25 cellular contexts compared by ENCODE assay signal in the genomic region with DNA sequence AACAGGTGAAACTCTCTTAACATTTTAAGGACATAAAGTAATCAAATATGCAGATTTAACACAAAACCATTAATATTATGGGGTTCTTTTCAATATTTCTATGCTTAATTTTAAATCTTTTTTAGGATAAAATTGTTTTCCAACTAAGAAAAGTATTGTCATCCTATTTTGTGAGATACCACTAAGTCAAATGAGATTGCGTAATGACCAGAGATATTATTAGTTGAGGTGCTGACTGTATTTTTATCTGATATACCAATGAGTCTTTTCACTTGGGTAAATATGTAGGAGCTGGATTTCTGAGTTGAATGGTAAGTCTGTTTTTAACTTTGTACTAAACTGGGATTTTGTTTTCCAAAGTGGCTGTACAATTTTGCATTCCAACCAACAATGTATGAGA. TPM values are rescaled to one million over a fixed set of nuclear protein-coding genes. Genes with fewer than 3 reads are reported as not detected.
DNase-seq lines count a peak whose midpoint lies in the region; ATAC-seq, FAIRE-seq and TF ChIP-seq lines count a peak whose summit lies in the region.
"Had no signal": no experiment of that assay in that cellular context is flagged by ENCODE, and none has a peak within 500 bp of the region (broad histone marks: within the 10 kb centered on the region; RNA-seq: fewer than 3 reads in every experiment).

No MANE protein-coding gene starts in this region.

- CTCF ChIA-PET in HepG2 (lab: Yijun Ruan, JAX; ENCODE audit: low intra/inter-chr PET ratio, low total read pairs): no interaction called here
- CTCF ChIA-PET in H1 (lab: Charles Lee; ENCODE audit: partially characterized antibody): interaction anchor here (1.8 kb wide), 1 partner anchor 14 kb away, joined by 5 read pairs; no protein-coding TSS in a partner anchor

- peaks cover 11% of the 10 kb centered on the region; the same call in 1 of the 2 replicates for H3K4me1 ChIP-seq in HepG2 (ENCODE audit: insufficient read depth, low read length)
- H3K4me1 ChIP-seq in right lobe of liver: no peaks in the 10 kb centered on the region
- peaks cover 0 to 13% (median 7%) of the 10 kb centered on the region in 4 experiments; a peak in 6 of 7 replicates for H3K4me1 ChIP-seq in H1 (replicated peaks in 1 of 4; ENCODE audit: control insufficient read depth in 3 of 4, insufficient read depth in 4 of 4, low read length in 3 of 4)
- H3K4me1 ChIP-seq: BE2C, BLaER1 had no signal

- intact Hi-C loops in HepG2 (cut with micrococcal nuclease; ENCODE audit: unreplicated experiment) (no loop called here), right lobe of liver (cut with DNase I) (no loop called here)

- no peaks in the 10 kb centered on the region for H3K79me2 ChIP-seq in HepG2 (ENCODE audit: insufficient read depth, low read length)
- H3K79me2 ChIP-seq in H1 (ENCODE audit: control insufficient read depth in 1 of 2, insufficient read depth in 2 of 2, low read length in 2 of 2): no peaks in the 10 kb centered on the region

- H3K27me3 ChIP-seq in HepG2 (ENCODE audit: control insufficient read depth in 1 of 2, insufficient read depth in 2 of 2, low read length in 2 of 2): no peaks in the 10 kb centered on the region
- no peaks in the 10 kb centered on the region for H3K27me3 ChIP-seq in right lobe of liver
- H3K27me3 ChIP-seq in H1 (replicated peaks in 1 of 4; ENCODE audit: control insufficient read depth in 3 of 4, extremely low read depth in 1 of 4, insufficient read depth in 3 of 4, low read length in 3 of 4): no peaks in the 10 kb centered on the region; a peak in 1 of 7 replicates
- H3K27me3 ChIP-seq: BE2C, BLaER1 had no signal

- H3K4me3 ChIP-seq in HepG2 (replicated peaks in 1 of 3; ENCODE audit: insufficient read depth in 1 of 3, low read depth in 2 of 3, low read length in 3 of 3): no peak overlapping the region
- no peak overlapping the region for H3K4me3 ChIP-seq in right lobe of liver
- no peak overlapping the region for H3K4me3 ChIP-seq in H1 (ENCODE audit: extremely low read depth in 1 of 4, insufficient read depth in 2 of 4, low read depth in 3 of 4, low read length in 4 of 4)
- H3K4me3 ChIP-seq: BLaER1, GM12878 had no signal

- no peak overlapping the region for H2BK120ac ChIP-seq in H1 (replicated peaks; ENCODE audit: low read depth, low read length)

- H2BK15ac ChIP-seq in H1 (ENCODE audit: low read length): no peak overlapping the region

- no TSS peak for BruUV-seq in HepG2 (replicated peaks; lab: Mats Ljungman, UMichigan)

- no peaks in the 10 kb centered on the region for H3K23me2 ChIP-seq in H1 (ENCODE audit: low read depth, low read length)

- DNase-seq in HepG2 (ENCODE audit: low spot score): no peak
- no peak for DNase-seq in right lobe of liver
- DNase-seq in H1 (ENCODE audit: low read depth in 1 of 2, low spot score in 2 of 2): no peak
- DNase-seq in frontal cortex (ENCODE audit: low spot score in 2 of 2): no peak
- no peak for DNase-seq in MV-4-11 (lab: John Stamatoyannopoulos, UW)
- DNase-seq: ACHN; BE2C; C1 segment of cervical spinal cord; CD4-positive, alpha-beta memory T cell; CD4-positive, CD25-positive, alpha-beta regulatory T cell; CD8-positive, alpha-beta memory T cell; COR-L47; DMS 273 treated with DMSO at 0.1 percent for 48 hours; DMS153; DMS53; DMS79; DND-41; EL; GDM1 had no signal

- H3K4me2 ChIP-seq in HepG2 (ENCODE audit: low read depth, low read length): no peak overlapping the region
- H3K4me2 ChIP-seq in H1 (ENCODE audit: insufficient read depth in 1 of 2, low read depth in 2 of 2, low read length in 2 of 2): no peak overlapping the region
- H3K4me2 ChIP-seq: BLaER1 had no signal

- H4K20me1 ChIP-seq in HepG2 (ENCODE audit: insufficient read depth, low read length) (no peaks in the 10 kb centered on the region), H1 (replicated peaks in 1 of 2; ENCODE audit: control insufficient read depth in 1 of 2, insufficient read depth in 2 of 2, low read length in 2 of 2) (no peaks in the 10 kb centered on the region)
- H4K20me1 ChIP-seq: BLaER1 had no signal

- TF ChIP-seq POLR2A in HepG2 (IDR thresholded peaks at IDR 0.05; ENCODE audit: insufficient read depth in 1 of 2, low read depth in 2 of 2, low read length in 2 of 2) (no peak), right lobe of liver (IDR thresholded peaks at IDR 0.05) (no peak), H1 (IDR thresholded peaks at IDR 0.05; ENCODE audit: control extremely low read depth in 1 of 2, low read depth in 2 of 2, low read length in 2 of 2) (no peak)

- H3K4ac ChIP-seq in H1 (replicated peaks; ENCODE audit: insufficient read length, low read depth, low read length): no peak overlapping the region

- TF ChIP-seq CTCF in HepG2 (CRISPR knock-in tag; IDR thresholded peaks at IDR 0.05): no peak
- no peak for TF ChIP-seq CTCF in right lobe of liver (IDR thresholded peaks at IDR 0.05)
- no peak for TF ChIP-seq CTCF in H1 (IDR thresholded peaks at IDR 0.05; ENCODE audit: control extremely low read depth in 1 of 3, insufficient read depth in 1 of 3, low read depth in 1 of 3, low read length in 3 of 3)

- no peak overlapping the region for H3K9ac ChIP-seq in HepG2 (ENCODE audit: insufficient read depth, low read depth, low read length)
- H3K9ac ChIP-seq in H1 (replicated peaks in 1 of 4; ENCODE audit: extremely low read depth in 1 of 4, low read depth in 3 of 4, low read length in 3 of 4): no peak overlapping the region
- H3K9ac ChIP-seq: BLaER1 had no signal

- no peak overlapping the region for H2BK12ac ChIP-seq in H1 (ENCODE audit: low read depth, low read length)

- no peak overlapping the region for H2BK20ac ChIP-seq in H1 (ENCODE audit: low read length)

- WGBS in HepG2 (ENCODE audit: low lambda C conversion rate): 97% methylated on average over 1 of the region's 1 CpG
- 94% methylated on average over 1 of the region's 1 CpG for WGBS in right lobe of liver (ENCODE audit: insufficient coverage, low coverage, low lambda C conversion rate, missing lambda C conversion rate)
- WGBS in H1 (ENCODE audit: extremely low coverage in 1 of 2, insufficient coverage in 1 of 2, insufficient read length in 1 of 2, insufficient replicate concordance in 2 of 2, low coverage in 1 of 2, low lambda C conversion rate in 2 of 2, missing lambda C conversion rate in 1 of 2), 2 experiments: 97% methylated on average over 1 of the region's 1 CpG; no CpG with 5 or more reads in 1 of the 2 experiments

- no peak overlapping the region for H2AFZ ChIP-seq in HepG2 (ENCODE audit: low read length)
- H2AFZ ChIP-seq in H1 (ENCODE audit: low read length): no peak overlapping the region

- H4K8ac ChIP-seq in H1 (ENCODE audit: extremely low read depth, insufficient read depth, low read length): no peak overlapping the region

- H4K5ac ChIP-seq in H1 (ENCODE audit: insufficient read length, low read depth, low read length): no peak overlapping the region

- TF ChIP-seq EP300 in HepG2 (IDR thresholded peaks at IDR 0.05; ENCODE audit: low read depth in 2 of 2, low read length in 2 of 2): no peak
- TF ChIP-seq EP300 in HepG2 (CRISPR knock-in tag; IDR thresholded peaks at IDR 0.05; ENCODE audit: borderline replicate concordance): no peak
- no peak for TF ChIP-seq EP300 in Ishikawa (IDR thresholded peaks at IDR 0.05; ENCODE audit: borderline replicate concordance)
- TF ChIP-seq EP300 in H1 (IDR thresholded peaks at IDR 0.05; ENCODE audit: borderline replicate concordance in 1 of 2, low read depth in 2 of 2, low read length in 2 of 2): no peak

- H3K23ac ChIP-seq in H1 (ENCODE audit: insufficient read length): no peak overlapping the region

- H3K9me3 ChIP-seq in HepG2 (ENCODE audit: low read length): no peaks in the 10 kb centered on the region; the same call in 1 of the 2 replicates
- H3K9me3 ChIP-seq in right lobe of liver: no peaks in the 10 kb centered on the region
- H3K9me3 ChIP-seq in H1 (ENCODE audit: insufficient read depth in 2 of 2, low read depth in 1 of 2, low read length in 1 of 2): peaks cover 0 to 9% of the 10 kb centered on the region in 2 experiments; a peak in 1 of 4 replicates
- H3K9me3 ChIP-seq: BE2C, BLaER1 had no signal

- H4K91ac ChIP-seq in H1 (replicated peaks; ENCODE audit: insufficient read length, low read length): no peak overlapping the region

- no peak for TF ChIP-seq RAD21 in HepG2 (CRISPR knock-in tag; IDR thresholded peaks at IDR 0.05)
- TF ChIP-seq RAD21 in Ishikawa (IDR thresholded peaks at IDR 0.05; ENCODE audit: low read depth): no peak
- TF ChIP-seq RAD21 in H1 (IDR thresholded peaks at IDR 0.05 in 1 of 2, conservative IDR thresholded peaks at IDR 0.05 in 1 of 2; ENCODE audit: low read depth in 2 of 2, low read length in 2 of 2): no peak

- no peak overlapping the region for H2AK5ac ChIP-seq in H1 (ENCODE audit: low read depth, low read length)

- no peak overlapping the region for H3K14ac ChIP-seq in H1 (ENCODE audit: insufficient read length)

- H2BK5ac ChIP-seq in H1 (ENCODE audit: low read depth, low read length): no peak overlapping the region

- no peak overlapping the region for H3K56ac ChIP-seq in H1 (replicated peaks; ENCODE audit: insufficient read length, low read depth, low read length)

- H3K79me1 ChIP-seq in H1 (ENCODE audit: low read depth, low read length): no peaks in the 10 kb centered on the region

- in situ Hi-C loops in HepG2 (cut with HindIII; ENCODE audit: extremely low pct_ligation_motif_present, low pct_unique_long_range_greater_than_20kb): loop anchor here (25.0 kb wide), 1 partner anchor 241 kb away; no protein-coding TSS in a partner anchor

- POLR2A ChIA-PET in HepG2 (lab: Yijun Ruan, JAX) (no interaction called here), H1 (lab: Charles Lee; ENCODE audit: partially characterized antibody) (interaction anchor here (1.2 kb wide), 1 partner anchor 9 kb away, joined by 3 read pairs; no protein-coding TSS in a partner anchor)

- no peak overlapping the region for H3K18ac ChIP-seq in H1 (ENCODE audit: extremely low read depth, low read length)

- H3K27ac ChIP-seq in HepG2 (ENCODE audit: extremely low read length, insufficient read depth, low read length) (no peak overlapping the region), right lobe of liver (no peak overlapping the region), H1 (ENCODE audit: low read depth, low read length) (no peak overlapping the region)
- H3K27ac ChIP-seq: 22Rv1, BLaER1 had no signal

- FAIRE-seq in HepG2 (lab: Jason Lieb, UNC) (no peak), H1 (lab: Jason Lieb, UNC) (no peak), frontal cortex (lab: Jason Lieb, UNC) (no peak)
- FAIRE-seq: GM12878, GM12892, GM18507 had no signal

- no peak for ATAC-seq in HepG2
- no peak for ATAC-seq in right lobe of liver
- ATAC-seq: GM12878 had no signal

- H3K36me3 ChIP-seq in HepG2 (replicated peaks in 1 of 2; ENCODE audit: control insufficient read depth in 1 of 2, insufficient read depth in 2 of 2, low read length in 2 of 2) (no peaks in the 10 kb centered on the region), right lobe of liver (no peaks in the 10 kb centered on the region), H1 (ENCODE audit: control insufficient read depth in 2 of 4, insufficient read depth in 4 of 4, low read length in 3 of 4) (no peaks in the 10 kb centered on the region; a peak in 1 of 8 replicates)
- H3K36me3 ChIP-seq: BE2C, BLaER1 had no signal

RNA-seq across cellular contexts. Expression of gene LEPR, which starts 25.4 kb away (rescaled TPM):
- total RNA-seq in HepG2 (2016; rRNA removed; fragmentation: Illumina TruSeq; extraction: Trizol): 0.60 and 0.73 TPM in 2 replicates
- total RNA-seq in HepG2 (2016; cell fraction: cytosol; rRNA removed; fragmentation: Illumina TruSeq; extraction: Trizol; ENCODE audit: low read depth): 0.10 and 0.18 TPM in 2 replicates
- total RNA-seq in HepG2 (2016; cell fraction: insoluble cytoplasmic fraction; rRNA removed; fragmentation: Illumina TruSeq; extraction: Trizol): 0.58 and 0.67 TPM in 2 replicates
- total RNA-seq in HepG2 (2016; cell fraction: membrane; rRNA removed; fragmentation: Illumina TruSeq; extraction: Trizol): 0.55 and 0.65 TPM in 2 replicates
- 0.69 and 0.87 TPM in 2 replicates for total RNA-seq in HepG2 (2016; cell fraction: nucleus; rRNA removed; fragmentation: Illumina TruSeq; extraction: Trizol)
- polyA plus RNA-seq in HepG2 (2011; rRNA removed): 1.4 and 1.7 TPM in 2 replicates
- polyA plus RNA-seq in HepG2 (2011; cell fraction: cytosol; rRNA removed): 0.64 and 1.4 TPM in 2 replicates
- polyA plus RNA-seq in HepG2 (2011; cell fraction: nucleus; rRNA removed): 0.84 and 0.88 TPM in 2 replicates
- polyA plus RNA-seq in HepG2 (2012): 2.7 and 5.9 TPM in 2 replicates
- polyA plus RNA-seq in HepG2 (2016; cell fraction: cytosol; fragmentation: Illumina TruSeq; extraction: Trizol; ENCODE audit: low read depth): 0.03 and 0.14 TPM in 2 replicates
- polyA plus RNA-seq in HepG2 (2016; cell fraction: insoluble cytoplasmic fraction; fragmentation: Illumina TruSeq; extraction: Trizol; ENCODE audit: low read depth): 0.44 and 0.52 TPM in 2 replicates
- polyA plus RNA-seq in HepG2 (2016; cell fraction: membrane; fragmentation: Illumina TruSeq; extraction: Trizol; ENCODE audit: low read depth): 0.10 and 0.26 TPM in 2 replicates
- 0.57 and 0.77 TPM in 2 replicates for polyA plus RNA-seq in HepG2 (2016; cell fraction: nucleus; fragmentation: Illumina TruSeq; extraction: Trizol; ENCODE audit: insufficient read depth, low read depth)
- 1.5 and 2.3 TPM in 2 replicates for polyA minus RNA-seq in HepG2 (2011; rRNA and poly(A)+ RNA removed; ENCODE audit: low replicate concordance)
- polyA minus RNA-seq in HepG2 (2011; cell fraction: cytosol; rRNA and poly(A)+ RNA removed): 1.7 and 3.1 TPM in 2 replicates
- 2.6 TPM in 2 replicates for polyA minus RNA-seq in HepG2 (2011; cell fraction: nucleus; rRNA and poly(A)+ RNA removed)
- 100 to 1,000 TPM in 2 of 6 experiments, 10 to 100 TPM in 4; 26.8 to 264 (median 57.1) TPM for total RNA-seq in right lobe of liver
- 2.8 and 3.9 TPM in 2 replicates for total RNA-seq in H1 (2021; fragmentation: NEBNext Ultra II Directional; extraction: Animal tissue kit (Norgen Biotek cat#: 25700))
- 1.1 and 1.3 TPM in 2 replicates for polyA plus RNA-seq in H1 (2011; rRNA removed)
- 1.6 TPM for polyA plus RNA-seq in H1 (2011; cell fraction: cytosol; rRNA removed)
- polyA plus RNA-seq in H1 (2011; cell fraction: nucleus; rRNA removed): 1.4 TPM
- polyA plus RNA-seq in H1 (2012, experiment 1 of 2): 1.0 to 1.5 TPM (median 1.4 TPM) in 4 replicates
- polyA plus RNA-seq in H1 (2012, experiment 2 of 2): 0.14 TPM
- polyA plus RNA-seq in H1 (2013, experiment 1 of 2): 2.8 TPM
- polyA plus RNA-seq in H1 (2013, experiment 2 of 2): 2.9 TPM
- polyA minus RNA-seq in H1 (2011; rRNA and poly(A)+ RNA removed): 4.4 and 8.9 TPM in 2 replicates
- 2.2 TPM for polyA minus RNA-seq in H1 (2011; cell fraction: cytosol; rRNA and poly(A)+ RNA removed)
- polyA minus RNA-seq in H1 (2011; cell fraction: nucleus; rRNA and poly(A)+ RNA removed): 4.5 TPM
- total RNA-seq in frontal cortex: 9.8 TPM

RNA-seq across cellular contexts. Expression of gene LEPROT, which starts 25.4 kb away (rescaled TPM):
- total RNA-seq in HepG2 (2016; rRNA removed; fragmentation: Illumina TruSeq; extraction: Trizol): 29.0 and 36.8 TPM in 2 replicates
- 5.8 and 7.3 TPM in 2 replicates for total RNA-seq in HepG2 (2016; cell fraction: cytosol; rRNA removed; fragmentation: Illumina TruSeq; extraction: Trizol; ENCODE audit: low read depth)
- total RNA-seq in HepG2 (2016; cell fraction: insoluble cytoplasmic fraction; rRNA removed; fragmentation: Illumina TruSeq; extraction: Trizol): 34.8 and 35.1 TPM in 2 replicates
- 16.0 and 17.4 TPM in 2 replicates for total RNA-seq in HepG2 (2016; cell fraction: membrane; rRNA removed; fragmentation: Illumina TruSeq; extraction: Trizol)
- 46.4 and 47.1 TPM in 2 replicates for total RNA-seq in HepG2 (2016; cell fraction: nucleus; rRNA removed; fragmentation: Illumina TruSeq; extraction: Trizol)
- 44.1 and 51.4 TPM in 2 replicates for polyA plus RNA-seq in HepG2 (2011; rRNA removed)
- 25.4 and 42.2 TPM in 2 replicates for polyA plus RNA-seq in HepG2 (2011; cell fraction: cytosol; rRNA removed)
- polyA plus RNA-seq in HepG2 (2011; cell fraction: nucleus; rRNA removed): 24.6 and 40.5 TPM in 2 replicates
- 41.4 and 67.4 TPM in 2 replicates for polyA plus RNA-seq in HepG2 (2012)
- polyA plus RNA-seq in HepG2 (2016; cell fraction: cytosol; fragmentation: Illumina TruSeq; extraction: Trizol; ENCODE audit: low read depth): 7.0 and 10.6 TPM in 2 replicates
- 26.2 and 27.5 TPM in 2 replicates for polyA plus RNA-seq in HepG2 (2016; cell fraction: insoluble cytoplasmic fraction; fragmentation: Illumina TruSeq; extraction: Trizol; ENCODE audit: low read depth)
- 11.6 and 12.0 TPM in 2 replicates for polyA plus RNA-seq in HepG2 (2016; cell fraction: membrane; fragmentation: Illumina TruSeq; extraction: Trizol; ENCODE audit: low read depth)
- 45.9 and 54.4 TPM in 2 replicates for polyA plus RNA-seq in HepG2 (2016; cell fraction: nucleus; fragmentation: Illumina TruSeq; extraction: Trizol; ENCODE audit: insufficient read depth, low read depth)
- polyA minus RNA-seq in HepG2 (2011; rRNA and poly(A)+ RNA removed; ENCODE audit: low replicate concordance): 38.5 and 99.7 TPM in 2 replicates
- polyA minus RNA-seq in HepG2 (2011; cell fraction: cytosol; rRNA and poly(A)+ RNA removed): 28.8 and 30.0 TPM in 2 replicates
- polyA minus RNA-seq in HepG2 (2011; cell fraction: nucleus; rRNA and poly(A)+ RNA removed): 91.0 and 93.1 TPM in 2 replicates
- total RNA-seq in right lobe of liver: 10 to 100 TPM; 26.6 to 50.2 (median 37.5) TPM
- total RNA-seq in H1 (2021; fragmentation: NEBNext Ultra II Directional; extraction: Animal tissue kit (Norgen Biotek cat#: 25700)): 19.9 and 25.7 TPM in 2 replicates
- polyA plus RNA-seq in H1 (2011; rRNA removed): 20.4 and 27.2 TPM in 2 replicates
- polyA plus RNA-seq in H1 (2011; cell fraction: cytosol; rRNA removed): 29.0 TPM
- 9.4 TPM for polyA plus RNA-seq in H1 (2011; cell fraction: nucleus; rRNA removed)
- polyA plus RNA-seq in H1 (2012, experiment 1 of 2): 17.7 to 29.2 TPM (median 19.4 TPM) in 4 replicates
- polyA plus RNA-seq in H1 (2012, experiment 2 of 2): 31.9 TPM
- 27.3 TPM for polyA plus RNA-seq in H1 (2013, experiment 1 of 2)
- polyA plus RNA-seq in H1 (2013, experiment 2 of 2): 30.5 TPM
- 23.8 and 32.4 TPM in 2 replicates for polyA minus RNA-seq in H1 (2011; rRNA and poly(A)+ RNA removed)
- 16.9 TPM for polyA minus RNA-seq in H1 (2011; cell fraction: cytosol; rRNA and poly(A)+ RNA removed)
- polyA minus RNA-seq in H1 (2011; cell fraction: nucleus; rRNA and poly(A)+ RNA removed): 46.7 TPM
- total RNA-seq in frontal cortex: 13.5 TPM

Comparison
In these comparisons a context has a peak if more than half of its experiments do, and no peak if none do; other contexts are left out.
1. Of the 41 proteins assayed by ChIP-seq in both HepG2 and H1: peak only in HepG2: none; only in H1: none; in both: CEBPB; in neither: 40.